Comparison of ENCODE assay signal across 20 cellular contexts in genomic region chr4:26866781-26867180, GRCh38. TPM values are rescaled to one million over a fixed set of nuclear protein-coding genes. Genes with fewer than 3 reads are reported as not detected.
DNase-seq lines count a peak whose midpoint lies in the region; ATAC-seq and TF ChIP-seq lines count a peak whose summit lies in the region.
"Had no signal": no experiment of that assay in that cellular context is flagged by ENCODE, and none has a peak within 500 bp of the region (broad histone marks: within the 10 kb centered on the region; RNA-seq: fewer than 3 reads in every experiment).

No MANE protein-coding gene starts in this region.

- peaks cover 64% of the 10 kb centered on the region for H3K4me1 Mint-ChIP-seq in activated CD8-positive, alpha-beta memory T cell treated with anti-CD3 and anti-CD28 coated beads, Interleukin-2, amount 10 ng/mL, durations not matched to agents 7 days and 5 days
- H3K4me1 Mint-ChIP-seq in CD8-positive, alpha-beta T cell (ENCODE audit: low read depth), result peaks cover 87% of the 10 kb centered on the region
- H3K4me1 Mint-ChIP-seq in activated CD8-positive, alpha-beta T cell treated with anti-CD3 and anti-CD28 coated beads for 36 hours (ENCODE audit: low read depth), result peaks cover 74% of the 10 kb centered on the region
- H3K4me1 Mint-ChIP-seq in mesothelial cell of epicardium, result peaks cover 67% of the 10 kb centered on the region

- peak overlapping the region; percentile 23 for H3K27ac Mint-ChIP-seq in activated CD8-positive, alpha-beta memory T cell treated with anti-CD3 and anti-CD28 coated beads, Interleukin-2, amount 10 ng/mL, durations not matched to agents 7 days and 5 days
- H3K27ac Mint-ChIP-seq in CD8-positive, alpha-beta T cell, result peak overlapping the region; percentile 28
- peak overlapping the region; percentile 52 for H3K27ac Mint-ChIP-seq in activated CD8-positive, alpha-beta T cell treated with anti-CD3 and anti-CD28 coated beads for 36 hours
- peak overlapping the region; percentile 37 for H3K27ac Mint-ChIP-seq in mesothelial cell of epicardium

- no peaks in the 10 kb centered on the region for H3K27me3 Mint-ChIP-seq in activated CD8-positive, alpha-beta memory T cell treated with anti-CD3 and anti-CD28 coated beads, Interleukin-2, amount 10 ng/mL, durations not matched to agents 7 days and 5 days
- H3K27me3 Mint-ChIP-seq in CD8-positive, alpha-beta T cell (ENCODE audit: low read depth), result no peaks in the 10 kb centered on the region
- H3K27me3 Mint-ChIP-seq in activated CD8-positive, alpha-beta T cell treated with anti-CD3 and anti-CD28 coated beads for 36 hours, result no peaks in the 10 kb centered on the region
- H3K27me3 Mint-ChIP-seq in mesothelial cell of epicardium (ENCODE audit: low read depth), result no peaks in the 10 kb centered on the region

- no peaks in the 10 kb centered on the region for H3K36me3 ChIP-seq in CD8-positive, alpha-beta T cell (ENCODE audit: insufficient read depth, low read length)

- peak overlapping the region; percentile 3 for H3K4me3 Mint-ChIP-seq in activated CD8-positive, alpha-beta memory T cell treated with anti-CD3 and anti-CD28 coated beads, Interleukin-2, amount 10 ng/mL, durations not matched to agents 7 days and 5 days
- H3K4me3 Mint-ChIP-seq in CD8-positive, alpha-beta T cell, result peak overlapping the region; percentile 23
- no peak overlapping the region for H3K4me3 Mint-ChIP-seq in activated CD8-positive, alpha-beta T cell treated with anti-CD3 and anti-CD28 coated beads for 36 hours
- H3K4me3 Mint-ChIP-seq in mesothelial cell of epicardium, result no peak overlapping the region

- H3K4me1 ChIP-seq in CD8-positive, alpha-beta T cell (ENCODE audit: insufficient read depth, low read length), result peaks cover 86% of the 10 kb centered on the region

- DNase-seq in activated CD8-positive, alpha-beta memory T cell treated with anti-CD3 and anti-CD28 coated beads, Interleukin-2, amount 10 ng/mL, durations not matched to agents 7 days and 5 days, result no peak
- DNase-seq in activated CD8-positive, alpha-beta memory T cell treated with anti-CD3 and anti-CD28 coated beads, Interleukin-2, amount 50 U/mL, for 48 hours, result no peak
- DNase-seq in CD8-positive, alpha-beta T cell, result no peak
- DNase-seq in activated CD8-positive, alpha-beta T cell treated with anti-CD3 and anti-CD28 coated beads for 36 hours, result no peak
- no peak for DNase-seq in mesothelial cell of epicardium (ENCODE audit: low spot score in 2 of 2, unreplicated experiment in 2 of 2)
- DNase-seq in cerebellum (ENCODE audit: low spot score), result no peak
- no peak for DNase-seq in DMS153 (lab: John Stamatoyannopoulos, UW)
- no peak for DNase-seq in GM20000 (ENCODE audit: low spot score)
- DNase-seq: activated gamma-delta T cell, anterior cingulate cortex, caudate nucleus, dorsolateral prefrontal cortex, KBM-7, left ventricle myocardium superior, NCI-H2171, NCI-H526, psoas muscle had no signal

- H3K36me3 Mint-ChIP-seq in activated CD8-positive, alpha-beta memory T cell treated with anti-CD3 and anti-CD28 coated beads, Interleukin-2, amount 10 ng/mL, durations not matched to agents 7 days and 5 days, result peaks cover 17% of the 10 kb centered on the region
- peaks cover 6% of the 10 kb centered on the region for H3K36me3 Mint-ChIP-seq in CD8-positive, alpha-beta T cell
- peaks cover 10% of the 10 kb centered on the region for H3K36me3 Mint-ChIP-seq in activated CD8-positive, alpha-beta T cell treated with anti-CD3 and anti-CD28 coated beads for 36 hours (ENCODE audit: low read depth)
- H3K36me3 Mint-ChIP-seq in mesothelial cell of epicardium, result no peaks in the 10 kb centered on the region

- intact Hi-C loops in CD8-positive, alpha-beta T cell (cut with DNase I, micrococcal nuclease), result loop anchor here in 1 of 2 experiments (5.0 to 10.0 kb wide), 2 partner anchors 36 to 1702 kb away; partner anchors contain the start of gene SEPSECS
- intact Hi-C loops in activated CD8-positive, alpha-beta T cell treated with anti-CD3 and anti-CD28 coated beads for 36 hours (cut with micrococcal nuclease), result loop anchor here (10.0 kb wide), 2 partner anchors 412 to 542 kb away; partner anchors contain the start of gene RBPJ

- H3K27ac ChIP-seq in CD8-positive, alpha-beta T cell (ENCODE audit: low read depth, low read length), result no peak overlapping the region
- H3K27ac ChIP-seq: A549, psoas muscle, SK-N-MC had no signal

- POLR2A ChIA-PET in CD8-positive, alpha-beta T cell (lab: Charles Lee), result interaction anchor here (1.0 to 1.1 kb wide), 2 partner anchors 13 to 66 kb away, joined by 3 to 4 read pairs; no protein-coding TSS in a partner anchor
- POLR2A ChIA-PET in activated CD8-positive, alpha-beta T cell treated with anti-CD3 and anti-CD28 coated beads for 36 hours (lab: Charles Lee), result interaction anchor here (2.7 kb wide), 1 partner anchor 18 kb away, joined by 9 read pairs; no protein-coding TSS in a partner anchor

- CTCF ChIA-PET in activated CD8-positive, alpha-beta memory T cell treated with anti-CD3 and anti-CD28 coated beads, Interleukin-2, amount 10 ng/mL, durations not matched to agents 7 days and 5 days (lab: Charles Lee), result interaction anchor here (1.8 kb wide), 1 partner anchor 17 kb away, joined by 6 read pairs; no protein-coding TSS in a partner anchor
- CTCF ChIA-PET in CD8-positive, alpha-beta T cell (lab: Charles Lee), result interaction anchor here (1.1 to 1.2 kb wide), 2 partner anchors 46 to 838 kb away, joined by 3 read pairs; no protein-coding TSS in a partner anchor
- CTCF ChIA-PET in activated CD8-positive, alpha-beta T cell treated with anti-CD3 and anti-CD28 coated beads for 36 hours (lab: Charles Lee), result interaction anchor here (1.0 to 1.7 kb wide), 4 partner anchors 127 to 144 kb away, joined by 3 to 8 read pairs (median 4); no protein-coding TSS in a partner anchor

- H3K9me3 Mint-ChIP-seq in activated CD8-positive, alpha-beta memory T cell treated with anti-CD3 and anti-CD28 coated beads, Interleukin-2, amount 10 ng/mL, durations not matched to agents 7 days and 5 days (ENCODE audit: low read depth), result no peaks in the 10 kb centered on the region
- no peaks in the 10 kb centered on the region for H3K9me3 Mint-ChIP-seq in CD8-positive, alpha-beta T cell
- H3K9me3 Mint-ChIP-seq in activated CD8-positive, alpha-beta T cell treated with anti-CD3 and anti-CD28 coated beads for 36 hours, result no peaks in the 10 kb centered on the region
- no peaks in the 10 kb centered on the region for H3K9me3 Mint-ChIP-seq in mesothelial cell of epicardium

- H3K9me3 ChIP-seq in CD8-positive, alpha-beta T cell (ENCODE audit: low read length), result no peaks in the 10 kb centered on the region
- H3K9me3 ChIP-seq: A549, psoas muscle had no signal

- no peaks in the 10 kb centered on the region for H3K27me3 ChIP-seq in CD8-positive, alpha-beta T cell (ENCODE audit: insufficient read depth, low read length)
- H3K27me3 ChIP-seq: dorsolateral prefrontal cortex had no signal

- H3K4me3 ChIP-seq in CD8-positive, alpha-beta T cell (ENCODE audit: low read depth, low read length), result no peak overlapping the region
- H3K4me3 ChIP-seq: A549, psoas muscle, SK-N-MC had no signal

- ATAC-seq in activated CD8-positive, alpha-beta memory T cell treated with anti-CD3 and anti-CD28 coated beads, Interleukin-2, amount 10 ng/mL, durations not matched to agents 7 days and 5 days, result no peak
- ATAC-seq in CD8-positive, alpha-beta T cell, result no peak
- ATAC-seq in activated CD8-positive, alpha-beta T cell treated with anti-CD3 and anti-CD28 coated beads for 36 hours, result no peak
- ATAC-seq: A549; activated CD4-positive, CD25-positive, alpha-beta regulatory T cell treated with anti-CD3 and anti-CD28 coated beads, Interleukin-2, amount 50 U/mL, for 24 hours; left ventricle myocardium superior; psoas muscle had no signal

- no peak for TF ChIP-seq CTCF in CD8-positive, alpha-beta T cell (IDR thresholded peaks at IDR 0.05)
- no peak for TF ChIP-seq CTCF in activated CD8-positive, alpha-beta T cell treated with anti-CD3 and anti-CD28 coated beads for 36 hours (IDR thresholded peaks at IDR 0.05)
- TF ChIP-seq CTCF in mesothelial cell of epicardium (IDR thresholded peaks at IDR 0.05; ENCODE audit: unreplicated experiment) (no peak), GM20000 (IDR thresholded peaks at IDR 0.05; ENCODE audit: extremely low read depth, missing control alignments) (no peak)

RNA-seq across cellular contexts. Expression of gene STIM2, which starts 6.1 kb away (rescaled TPM):
- total RNA-seq in activated CD8-positive, alpha-beta memory T cell treated with anti-CD3 and anti-CD28 coated beads, Interleukin-2, amount 10 ng/mL, durations not matched to agents 7 days and 5 days, result 10 to 100 TPM; 54.6 to 66.3 TPM
- total RNA-seq in CD8-positive, alpha-beta T cell, result 10 to 100 TPM; 61.1 to 67.0 TPM
- 10 to 100 TPM; 44.4 to 46.6 TPM for total RNA-seq in activated CD8-positive, alpha-beta T cell treated with anti-CD3 and anti-CD28 coated beads for 36 hours
- total RNA-seq in mesothelial cell of epicardium (51.0 to 52.9 TPM (median 52.5 TPM) in 3 replicates), cerebellum (33.1 TPM)

Comparison
In these comparisons a context has a peak if more than half of its experiments do, and no peak if none do; other contexts are left out.
1. H3K4me3 Mint-ChIP-seq: peak in activated CD8-positive, alpha-beta memory T cell treated with anti-CD3 and anti-CD28 coated beads, Interleukin-2, amount 10 ng/mL, durations not matched to agents 7 days and 5 days (single experiment) and CD8-positive, alpha-beta T cell (single experiment); none in activated CD8-positive, alpha-beta T cell treated with anti-CD3 and anti-CD28 coated beads for 36 hours (single experiment) and mesothelial cell of epicardium (single experiment).
2. Peak in every context shown above with its lines, with median percentiles within 50 percentile points of each other: H3K27ac Mint-ChIP-seq.